ENCODE assay signal across 20 cellular contexts in genomic region chr2:216281316-216281715, GRCh38.
DNase-seq lines count a peak whose midpoint lies in the region; ATAC-seq, FAIRE-seq and TF ChIP-seq lines count a peak whose summit lies in the region.
"Had no signal": no experiment of that assay in that cellular context is flagged by ENCODE, and none has a peak within 500 bp of the region (broad histone marks: within the 10 kb centered on the region; RNA-seq: fewer than 3 reads in every experiment).

No MANE protein-coding gene starts in this region.

- TF ChIP-seq EP300 in H1 (IDR thresholded peaks at IDR 0.05; ENCODE audit: borderline replicate concordance in 1 of 2, low read depth in 2 of 2, low read length in 2 of 2), result no peak

- no peak overlapping the region for H3K18ac ChIP-seq in H1 (ENCODE audit: extremely low read depth, low read length)

- no peak overlapping the region for H3K4ac ChIP-seq in H1 (replicated peaks; ENCODE audit: insufficient read length, low read depth, low read length)

- no peak overlapping the region for H2BK20ac ChIP-seq in H1 (ENCODE audit: low read length)

- H3K4me3 Mint-ChIP-seq in GM23338 (no peak overlapping the region), neural crest cell (no peak overlapping the region)
- H3K4me3 Mint-ChIP-seq: CD4-positive, CD25-positive, alpha-beta regulatory T cell had no signal

- no peak for TF ChIP-seq POLR2A in H1 (IDR thresholded peaks at IDR 0.05; ENCODE audit: control extremely low read depth in 1 of 2, low read depth in 2 of 2, low read length in 2 of 2)

- no peaks in the 10 kb centered on the region for H3K9me3 ChIP-seq in H1 (ENCODE audit: insufficient read depth in 2 of 2, low read depth in 1 of 2, low read length in 1 of 2)
- H3K9me3 ChIP-seq: SJSA1 had no signal

- H3K36me3 ChIP-seq in GM23338 (ENCODE audit: insufficient read depth), result no peaks in the 10 kb centered on the region
- H3K36me3 ChIP-seq in H1 (ENCODE audit: control insufficient read depth in 2 of 4, insufficient read depth in 4 of 4, low read length in 3 of 4), result no peaks in the 10 kb centered on the region

- WGBS in H1 (ENCODE audit: extremely low coverage in 1 of 2, insufficient coverage in 1 of 2, insufficient read length in 1 of 2, insufficient replicate concordance in 2 of 2, low coverage in 1 of 2, low lambda C conversion rate in 2 of 2, missing lambda C conversion rate in 1 of 2), 2 experiments, result 83% methylated on average over 1 of the region's 1 CpG; no CpG with 5 or more reads in 1 of the 2 experiments

- no peak overlapping the region for H3K56ac ChIP-seq in H1 (replicated peaks; ENCODE audit: insufficient read length, low read depth, low read length)

- H2BK120ac ChIP-seq in H1 (replicated peaks; ENCODE audit: low read depth, low read length), result no peak overlapping the region

- no peak overlapping the region for H3K4me3 ChIP-seq in GM23338
- H3K4me3 ChIP-seq in H1 (ENCODE audit: extremely low read depth in 1 of 4, insufficient read depth in 2 of 4, low read depth in 3 of 4, low read length in 4 of 4), result no peak overlapping the region
- H3K4me3 ChIP-seq: SJSA1 had no signal

- no peaks in the 10 kb centered on the region for H3K23me2 ChIP-seq in H1 (ENCODE audit: low read depth, low read length)

- no peak overlapping the region for H4K91ac ChIP-seq in H1 (replicated peaks; ENCODE audit: insufficient read length, low read length)

- POLR2A ChIA-PET in H1 (lab: Charles Lee; ENCODE audit: partially characterized antibody), result interaction anchor here (1.3 to 1.5 kb wide), 3 partner anchors 8 to 217 kb away, joined by 3 read pairs; partner anchors contain the start of gene RPL37A

- no peak overlapping the region for H3K4me2 ChIP-seq in GM23338
- H3K4me2 ChIP-seq in H1 (ENCODE audit: insufficient read depth in 1 of 2, low read depth in 2 of 2, low read length in 2 of 2), result no peak overlapping the region

- CTCF ChIA-PET in H1 (lab: Charles Lee; ENCODE audit: partially characterized antibody), result interaction anchor here (0.8 to 5.4 kb wide), 10 partner anchors 9 to 122 kb away, joined by 3 to 49 read pairs (median 8); no protein-coding TSS in a partner anchor

- H3K79me2 ChIP-seq in GM23338 (replicated peaks; ENCODE audit: insufficient read depth), result no peaks in the 10 kb centered on the region
- H3K79me2 ChIP-seq in H1 (ENCODE audit: control insufficient read depth in 1 of 2, insufficient read depth in 2 of 2, low read length in 2 of 2), result no peaks in the 10 kb centered on the region

- DNase-seq in GM23338 (ENCODE audit: low spot score) (no peak), NCI-H69 (lab: John Stamatoyannopoulos, UW) (peak; percentile 10), H1 (ENCODE audit: low read depth in 1 of 2, low spot score in 2 of 2) (no peak), neural crest cell (ENCODE audit: low read depth, low spot score) (no peak), NCI-H2171 treated with DMSO at 0.1 percent for 48 hours (lab: John Stamatoyannopoulos, UW) (no peak), cerebellar nuclear complex (lab: John Stamatoyannopoulos, UW) (no peak), SHP77 treated with DMSO at 0.1 percent for 48 hours (lab: John Stamatoyannopoulos, UW) (no peak)
- DNase-seq: ACHN; AML-193; CD4-positive, CD25-positive, alpha-beta regulatory T cell; Kasumi-1; MV-4-11; NCI-H1417 treated with DMSO at 0.1 percent for 48 hours; NCI-H1930; NCI-H2171; NCI-H446 treated with DMSO at 0.1 percent for 48 hours; NCI-H774; PC-3 had no signal

- no peak for TF ChIP-seq RAD21 in H1 (IDR thresholded peaks at IDR 0.05 in 1 of 2, conservative IDR thresholded peaks at IDR 0.05 in 1 of 2; ENCODE audit: low read depth in 2 of 2, low read length in 2 of 2)

- peaks cover 3% of the 10 kb centered on the region for H3K27me3 Mint-ChIP-seq in GM23338 (ENCODE audit: insufficient read depth, low read depth, poor library complexity)
- no peaks in the 10 kb centered on the region for H3K27me3 Mint-ChIP-seq in neural crest cell (ENCODE audit: low read depth)

- H3K23ac ChIP-seq in H1 (ENCODE audit: insufficient read length), result no peak overlapping the region

- no peak overlapping the region for H3K9ac ChIP-seq in H1 (replicated peaks in 1 of 4; ENCODE audit: extremely low read depth in 1 of 4, low read depth in 3 of 4, low read length in 3 of 4)

- FAIRE-seq in H1 (lab: Jason Lieb, UNC), result no peak

- H3K14ac ChIP-seq in H1 (ENCODE audit: insufficient read length), result no peak overlapping the region

- H4K20me1 ChIP-seq in GM23338 (replicated peaks; ENCODE audit: insufficient read depth), result no peaks in the 10 kb centered on the region
- no peaks in the 10 kb centered on the region for H4K20me1 ChIP-seq in H1 (replicated peaks in 1 of 2; ENCODE audit: control insufficient read depth in 1 of 2, insufficient read depth in 2 of 2, low read length in 2 of 2)

- H2AK5ac ChIP-seq in H1 (ENCODE audit: low read depth, low read length), result no peak overlapping the region

- no peak overlapping the region; the same call in 1 of the 2 replicates for H2BK12ac ChIP-seq in H1 (ENCODE audit: low read depth, low read length)

- H2AFZ ChIP-seq in GM23338 (0 out of 2 replicates have a peak overlapping the region, but pooled peaks have one; percentile 24), H1 (ENCODE audit: low read length) (no peak overlapping the region)

- no peaks in the 10 kb centered on the region for H3K9me2 ChIP-seq in GM23338 (ENCODE audit: insufficient read depth)

- H3K36me3 Mint-ChIP-seq in GM23338 (ENCODE audit: low read depth) (no peaks in the 10 kb centered on the region), neural crest cell (ENCODE audit: low read depth) (no peaks in the 10 kb centered on the region)
- H3K36me3 Mint-ChIP-seq: CD4-positive, CD25-positive, alpha-beta regulatory T cell had no signal

- H3K27ac Mint-ChIP-seq in GM23338 (no peak overlapping the region), neural crest cell (ENCODE audit: unreplicated experiment) (peak overlapping the region; percentile 76)

- TF ChIP-seq CTCF in GM23338 (conservative IDR thresholded peaks at IDR 0.05; ENCODE audit: low read depth in 2 of 2) (no peak), H1 (IDR thresholded peaks at IDR 0.05; ENCODE audit: control extremely low read depth in 1 of 3, insufficient read depth in 1 of 3, low read depth in 1 of 3, low read length in 3 of 3) (no peak), neural crest cell (conservative IDR thresholded peaks at IDR 0.05) (no peak)

- H3K27ac ChIP-seq in GM23338 (ENCODE audit: low read depth) (no peak overlapping the region), H1 (ENCODE audit: low read depth, low read length) (no peak overlapping the region)
- H3K27ac ChIP-seq: SJSA1 had no signal

- ATAC-seq in GM23338 (peak; percentile 15), HG03521 (IDR thresholded peaks at IDR 0.05; ENCODE audit: unreplicated experiment) (no peak)
- ATAC-seq: PC-3 had no signal

- H4K5ac ChIP-seq in H1 (ENCODE audit: insufficient read length, low read depth, low read length), result no peak overlapping the region

- H3K4me1 Mint-ChIP-seq in GM23338, result peaks cover 48% of the 10 kb centered on the region
- H3K4me1 Mint-ChIP-seq in neural crest cell, result peaks cover 38% of the 10 kb centered on the region

- no peaks in the 10 kb centered on the region for H3F3A ChIP-seq in GM23338 (replicated peaks; ENCODE audit: low read depth)

- H3K9me3 Mint-ChIP-seq in GM23338 (no peaks in the 10 kb centered on the region), neural crest cell (no peaks in the 10 kb centered on the region)

- peak overlapping the region; percentile 84; the same call in 1 of the 2 replicates for H2BK15ac ChIP-seq in H1 (ENCODE audit: low read length)

- H4K8ac ChIP-seq in H1 (ENCODE audit: extremely low read depth, insufficient read depth, low read length), result no peak overlapping the region

- H2BK5ac ChIP-seq in H1 (ENCODE audit: low read depth, low read length), result no peak overlapping the region; the same call in 1 of the 2 replicates

- H3K27me3 ChIP-seq in GM23338 (ENCODE audit: insufficient read depth), result no peaks in the 10 kb centered on the region
- H3K27me3 ChIP-seq in H1 (replicated peaks in 1 of 4; ENCODE audit: control insufficient read depth in 3 of 4, extremely low read depth in 1 of 4, insufficient read depth in 3 of 4, low read length in 3 of 4), result no peaks in the 10 kb centered on the region
- H3K27me3 ChIP-seq: SJSA1 had no signal

- no peaks in the 10 kb centered on the region for H3K79me1 ChIP-seq in H1 (ENCODE audit: low read depth, low read length)

- H3K4me1 ChIP-seq in GM23338 (ENCODE audit: insufficient read depth) (peaks cover 29% of the 10 kb centered on the region), H1 (replicated peaks in 1 of 4; ENCODE audit: control insufficient read depth in 3 of 4, insufficient read depth in 4 of 4, low read length in 3 of 4) (peaks cover 8 to 29% (median 15%) of the 10 kb centered on the region in 4 experiments)
- H3K4me1 ChIP-seq: SJSA1 had no signal

TF ChIP-seq in H1, 55 proteins besides CTCF, POLR2A, EP300 and RAD21 (continues in another document):
- TF ChIP-seq TCF12 (IDR thresholded peaks at IDR 0.05; ENCODE audit: low read depth, low read length) (no peak), GABPA (IDR thresholded peaks at IDR 0.05; ENCODE audit: borderline replicate concordance, insufficient read depth, low read length) (no peak), RBBP5 (IDR thresholded peaks at IDR 0.05; ENCODE audit: borderline replicate concordance, low read depth, low read length) (no peak), YY1 (IDR thresholded peaks at IDR 0.05; ENCODE audit: low read depth, low read length) (no peak), USF2 (IDR thresholded peaks at IDR 0.05; ENCODE audit: low read length) (no peak), RXRA (IDR thresholded peaks at IDR 0.05; ENCODE audit: insufficient read depth, low read depth, low read length) (no peak), SP4 (IDR thresholded peaks at IDR 0.05; ENCODE audit: low read length) (no peak), ZNF274 (IDR thresholded peaks at IDR 0.05; ENCODE audit: borderline replicate concordance, extremely low read depth, low read length) (no peak), EGR1 (IDR thresholded peaks at IDR 0.05; ENCODE audit: borderline replicate concordance, low read depth, low read length) (no peak), HDAC2 (IDR thresholded peaks at IDR 0.05; ENCODE audit: borderline replicate concordance in 1 of 2, low read depth in 2 of 2, low read length in 2 of 2) (no peak), SP2 (IDR thresholded peaks at IDR 0.05; ENCODE audit: low read length) (no peak), KDM5A (IDR thresholded peaks at IDR 0.05; ENCODE audit: low read length) (no peak), HDAC6 (IDR thresholded peaks at IDR 0.05; ENCODE audit: low read depth, low read length) (no peak), KDM1A (IDR thresholded peaks at IDR 0.05; ENCODE audit: borderline replicate concordance, low read length) (no peak), NRF1 (IDR thresholded peaks at IDR 0.05; ENCODE audit: low read depth, low read length) (no peak)
